10 cellular contexts compared by ENCODE assay signal in the genomic region with DNA sequence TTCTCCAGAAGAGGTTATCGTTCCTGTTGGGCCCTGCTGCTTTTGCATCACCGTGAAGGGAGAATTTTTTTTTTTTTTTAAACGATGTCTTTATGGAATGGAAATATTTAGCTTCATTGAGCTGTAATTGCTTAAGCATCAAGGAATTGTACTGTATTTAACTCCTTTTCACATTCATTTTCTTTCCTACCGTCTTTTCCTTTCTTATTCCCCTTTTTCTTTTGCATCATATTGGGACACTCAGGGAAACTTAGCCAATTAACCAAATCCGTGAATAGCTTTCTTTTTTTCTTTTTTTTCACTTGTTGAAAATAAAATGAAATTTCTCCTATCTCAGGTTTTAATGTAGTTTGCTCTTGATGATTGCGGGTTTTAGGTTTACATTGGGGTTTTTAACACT. TPM values are rescaled to one million over a fixed set of nuclear protein-coding genes. Genes with fewer than 3 reads are reported as not detected.
DNase-seq lines count a peak whose midpoint lies in the region; ATAC-seq and TF ChIP-seq lines count a peak whose summit lies in the region.
"Had no signal": no experiment of that assay in that cellular context is flagged by ENCODE, and none has a peak within 500 bp of the region (broad histone marks: within the 10 kb centered on the region; RNA-seq: fewer than 3 reads in every experiment).

No MANE protein-coding gene starts in this region.

- 13% methylated on average over 6 of the region's 6 CpGs for WGBS in esophagus muscularis mucosa

- peaks cover 11% of the 10 kb centered on the region; the same call in 1 of the 2 replicates for H3K4me1 ChIP-seq in ES-I3 (ENCODE audit: insufficient read depth, low read length)
- H3K4me1 ChIP-seq in SJCRH30: peaks cover 8% of the 10 kb centered on the region; the same call in 1 of the 2 replicates
- peaks cover 51 to 61% (median 57%) of the 10 kb centered on the region in 4 donors for H3K4me1 ChIP-seq in esophagus muscularis mucosa
- peaks cover 26% of the 10 kb centered on the region for H3K4me1 ChIP-seq in rectal smooth muscle tissue (ENCODE audit: control insufficient read depth, insufficient read depth, low read length)

- TF ChIP-seq CTCF in esophagus muscularis mucosa (IDR thresholded peaks at IDR 0.05): no peak

- POLR2A ChIA-PET in HEK293T (lab: Yijun Ruan, JAX): interaction anchor here (0.6 to 1.6 kb wide), 2 partner anchors 72 to 150 kb away, joined by 5 to 7 read pairs; no protein-coding TSS in a partner anchor

- TF ChIP-seq POLR2A in esophagus muscularis mucosa (IDR thresholded peaks at IDR 0.05; ENCODE audit: low read depth): no peak

- CTCF ChIA-PET in HEK293T (lab: Yijun Ruan, JAX): interaction anchor here (0.6 kb wide), 1 partner anchor 109 kb away, joined by 3 read pairs; no protein-coding TSS in a partner anchor

- H3K27ac ChIP-seq in SJCRH30: no peak overlapping the region
- H3K27ac ChIP-seq in esophagus muscularis mucosa (replicated peaks in 1 of 4): peak overlapping the region; percentile 91 to 94 (median 94)
- peak overlapping the region; percentile 98 for H3K27ac ChIP-seq in rectal smooth muscle tissue (ENCODE audit: low read depth, low read length)

- H3K4me3 ChIP-seq in SJCRH30 (peak overlapping the region; percentile 99), esophagus muscularis mucosa (peak overlapping the region; percentile 64 to 79 (median 76)), rectal smooth muscle tissue (ENCODE audit: low read length) (peak overlapping the region; percentile 95)

- no peaks in the 10 kb centered on the region for H3K9me3 ChIP-seq in ES-I3 (ENCODE audit: control insufficient read depth, insufficient read depth, low read length)
- no peaks in the 10 kb centered on the region for H3K9me3 ChIP-seq in SJCRH30 (replicated peaks)
- H3K9me3 ChIP-seq in esophagus muscularis mucosa: no peaks in the 10 kb centered on the region

- H3K27me3 ChIP-seq in SJCRH30 (no peaks in the 10 kb centered on the region), esophagus muscularis mucosa (no peaks in the 10 kb centered on the region), rectal smooth muscle tissue (ENCODE audit: control insufficient read depth, insufficient read depth, low read length) (no peaks in the 10 kb centered on the region)

- H3K36me3 ChIP-seq in ES-I3 (ENCODE audit: insufficient read depth, low read length): peaks cover 14% of the 10 kb centered on the region; the same call in 1 of the 2 replicates
- H3K36me3 ChIP-seq in SJCRH30: peaks cover 25% of the 10 kb centered on the region
- H3K36me3 ChIP-seq in esophagus muscularis mucosa: peaks cover 0 to 10% (median 7%) of the 10 kb centered on the region in 4 donors
- H3K36me3 ChIP-seq in rectal smooth muscle tissue (ENCODE audit: control insufficient read depth, insufficient read depth, low read length): no peaks in the 10 kb centered on the region

- intact Hi-C loops in esophagus muscularis mucosa (cut with DNase I): loop anchor here (10.0 kb wide), 1 partner anchor 66 kb away; no protein-coding TSS in a partner anchor

- H3K9ac ChIP-seq in ES-I3 (ENCODE audit: low read depth, low read length) (peak overlapping the region; percentile 93), rectal smooth muscle tissue (ENCODE audit: low read length) (no peak overlapping the region)

- no peak for TF ChIP-seq EP300 in esophagus muscularis mucosa (IDR thresholded peaks at IDR 0.05)

- ATAC-seq in GM18867 (IDR thresholded peaks at IDR 0.05; ENCODE audit: unreplicated experiment) (no peak), HG02763 (IDR thresholded peaks at IDR 0.05; ENCODE audit: unreplicated experiment) (no peak)

- DNase-seq in SJCRH30 (no peak), esophagus muscularis mucosa (ENCODE audit: extremely low spot score) (no peak), HEK293T (ENCODE audit: extremely low spot score) (no peak), NCI-H2029 treated with DMSO at 0.1 percent for 48 hours (lab: John Stamatoyannopoulos, UW) (no peak)
- DNase-seq: NCI-H1436 treated with DMSO at 0.1 percent for 48 hours; stimulated activated CD4-positive, alpha-beta T cell treated with anti-CD3 and anti-CD28 coated beads, Interleukin-1b, Interleukin-23, amount 100 ng/mL, for 48 hours had no signal

TF ChIP-seq in HEK293T, 16 proteins besides CTCF, POLR2A, EP300 and RAD21:
- TF ChIP-seq HDGF (IDR thresholded peaks at IDR 0.05; ENCODE audit: borderline replicate concordance) (no peak), TARDBP (IDR thresholded peaks at IDR 0.05) (no peak), FOXA1 (IDR thresholded peaks at IDR 0.05) (no peak), FOXM1 (IDR thresholded peaks at IDR 0.05; ENCODE audit: borderline replicate concordance) (no peak), ELF4 (IDR thresholded peaks at IDR 0.05) (no peak), BHLHE40 (IDR thresholded peaks at IDR 0.05; ENCODE audit: borderline replicate concordance) (no peak), CTBP1 (IDR thresholded peaks at IDR 0.05; ENCODE audit: borderline replicate concordance) (no peak), FOXK2 (IDR thresholded peaks at IDR 0.05) (no peak), SP1 (IDR thresholded peaks at IDR 0.05) (no peak), NFRKB (IDR thresholded peaks at IDR 0.05) (no peak), SUZ12 (IDR thresholded peaks at IDR 0.05) (no peak)
- TF ChIP-seq, protein P1, sequence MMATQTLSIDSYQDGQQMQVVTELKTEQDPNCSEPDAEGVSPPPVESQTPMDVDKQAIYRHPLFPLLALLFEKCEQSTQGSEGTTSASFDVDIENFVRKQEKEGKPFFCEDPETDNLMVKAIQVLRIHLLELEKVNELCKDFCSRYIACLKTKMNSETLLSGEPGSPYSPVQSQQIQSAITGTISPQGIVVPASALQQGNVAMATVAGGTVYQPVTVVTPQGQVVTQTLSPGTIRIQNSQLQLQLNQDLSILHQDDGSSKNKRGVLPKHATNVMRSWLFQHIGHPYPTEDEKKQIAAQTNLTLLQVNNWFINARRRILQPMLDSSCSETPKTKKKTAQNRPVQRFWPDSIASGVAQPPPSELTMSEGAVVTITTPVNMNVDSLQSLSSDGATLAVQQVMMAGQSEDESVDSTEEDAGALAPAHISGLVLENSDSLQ (IDR thresholded peaks at IDR 0.05): no peak

RNA-seq across cellular contexts. Expression of gene TNRC6A, which starts 1.5 kb away (rescaled TPM):
- total RNA-seq in SJCRH30 (2014; rRNA removed; shearing (Covaris generic)): 25.7 and 28.6 TPM in 2 replicates
- total RNA-seq in esophagus muscularis mucosa: 10 to 100 TPM; 44.1 to 50.7 (median 46.4) TPM
